ENCODE assay signal across 9 cellular contexts in genomic region chr6:117674503-117674902, GRCh38. TPM values are rescaled to one million over a fixed set of nuclear protein-coding genes. Genes with fewer than 3 reads are reported as not detected.
A peak's percentile ranks its signal among the peaks of the same experiment; 100 is the strongest.
DNase-seq lines count a peak whose midpoint lies in the region; ATAC-seq, FAIRE-seq and TF ChIP-seq lines count a peak whose summit lies in the region.
"Had no signal": no experiment of that assay in that cellular context is flagged by ENCODE, and none has a peak within 500 bp of the region (broad histone marks: within the 10 kb centered on the region; RNA-seq: fewer than 3 reads in every experiment).

No MANE protein-coding gene starts in this region.

- peaks cover 22% of the 10 kb centered on the region for H3K4me1 ChIP-seq in keratinocyte (ENCODE audit: control insufficient read depth, extremely low read depth, insufficient read depth, low read length)
- H3K4me1 ChIP-seq in thoracic aorta (ENCODE audit: control insufficient read depth in 1 of 2, low read depth in 2 of 2): peaks cover 25 to 31% of the 10 kb centered on the region in 2 donors

- CTCF ChIA-PET in activated CD8-positive, alpha-beta T cell treated with anti-CD3 and anti-CD28 coated beads, Interleukin-2, amount 10 ng/mL, durations not matched to agents 7 days and 5 days (lab: Charles Lee): no interaction called here

- peak overlapping the region; percentile 99 for H3K27ac Mint-ChIP-seq in activated T-cell treated with anti-CD3 and anti-CD28 coated beads, Interleukin-2, amount 50 U/mL, for 24 hours
- H3K27ac Mint-ChIP-seq in activated CD8-positive, alpha-beta T cell treated with anti-CD3 and anti-CD28 coated beads, Interleukin-2, amount 10 ng/mL, durations not matched to agents 7 days and 5 days: peak overlapping the region; percentile 90

- no peak for ATAC-seq in activated CD8-positive, alpha-beta T cell treated with anti-CD3 and anti-CD28 coated beads, Interleukin-2, amount 10 ng/mL, durations not matched to agents 7 days and 5 days
- ATAC-seq in thoracic aorta (ENCODE audit: insufficient number of reproducible peaks, low FRiP score, low read depth) (no peak), HG02763 (IDR thresholded peaks at IDR 0.05; ENCODE audit: unreplicated experiment) (no peak)

- POLR2A ChIA-PET in activated CD8-positive, alpha-beta T cell treated with anti-CD3 and anti-CD28 coated beads, Interleukin-2, amount 10 ng/mL, durations not matched to agents 7 days and 5 days (lab: Charles Lee): no interaction called here

- H3K4me3 Mint-ChIP-seq in activated T-cell treated with anti-CD3 and anti-CD28 coated beads, Interleukin-2, amount 50 U/mL, for 24 hours: peak overlapping the region; percentile 96
- H3K4me3 Mint-ChIP-seq in activated CD8-positive, alpha-beta T cell treated with anti-CD3 and anti-CD28 coated beads, Interleukin-2, amount 10 ng/mL, durations not matched to agents 7 days and 5 days: peak overlapping the region; percentile 88

- peak overlapping the region; percentile 62 for H3K27ac ChIP-seq in keratinocyte (ENCODE audit: control insufficient read depth, insufficient read depth, low read length)
- peak overlapping the region in 1 of 2 donors; percentile 15 for H3K27ac ChIP-seq in thoracic aorta

- H3K4me3 ChIP-seq in keratinocyte (ENCODE audit: control insufficient read depth in 2 of 3, extremely low read depth in 1 of 3, insufficient read depth in 2 of 3, low read depth in 1 of 3, low read length in 3 of 3) (peak overlapping the region; percentile 56 to 89 (median 76)), thoracic aorta (peak overlapping the region; percentile 80)

- no peaks in the 10 kb centered on the region for H3K27me3 Mint-ChIP-seq in activated T-cell treated with anti-CD3 and anti-CD28 coated beads, Interleukin-2, amount 50 U/mL, for 24 hours
- H3K27me3 Mint-ChIP-seq in activated CD8-positive, alpha-beta T cell treated with anti-CD3 and anti-CD28 coated beads, Interleukin-2, amount 10 ng/mL, durations not matched to agents 7 days and 5 days (ENCODE audit: low read depth): no peaks in the 10 kb centered on the region
- H3K27me3 Mint-ChIP-seq: dendritic cell treated with granulocyte-macrophage colony-stimulating factor and Interleukin-4, amounts not matched to agents 40 ng/mL and 50 ng/mL, for 4 days had no signal

- H3K36me3 ChIP-seq in keratinocyte (ENCODE audit: control insufficient read depth in 2 of 2, extremely low read depth in 1 of 2, insufficient read depth in 2 of 2, low read length in 2 of 2): peaks cover 0 to 6% of the 10 kb centered on the region in 2 experiments
- no peaks in the 10 kb centered on the region for H3K36me3 ChIP-seq in thoracic aorta

- peak overlapping the region; percentile 97 for H2AFZ ChIP-seq in keratinocyte (ENCODE audit: control insufficient read depth, low read length)

- FAIRE-seq in keratinocyte (lab: Jason Lieb, UNC): no peak

- no peak for DNase-seq in activated T-cell treated with anti-CD3 and anti-CD28 coated beads, Interleukin-2, amount 50 U/mL, for 24 hours
- DNase-seq in activated T-cell treated with anti-CD3 and anti-CD28 coated beads for 4 hours: no peak
- DNase-seq in activated CD8-positive, alpha-beta T cell treated with anti-CD3 and anti-CD28 coated beads, Interleukin-2, amount 10 ng/mL, durations not matched to agents 7 days and 5 days: no peak
- no peak for DNase-seq in keratinocyte (ENCODE audit: low read depth, low spot score)
- DNase-seq in thoracic aorta (ENCODE audit: low spot score): no peak
- DNase-seq in amniotic stem cell (lab: John Stamatoyannopoulos, UW): no peak
- no peak for DNase-seq in nucleus accumbens (lab: John Stamatoyannopoulos, UW)

- H3K79me2 ChIP-seq in keratinocyte (ENCODE audit: control insufficient read depth, insufficient read depth, low read length): peaks cover 39% of the 10 kb centered on the region

- dilution Hi-C loops in keratinocyte (cut with MboI; ENCODE audit: extremely low pct_ligation_motif_present, low sequenced_read_pairs): no loop called here

- TF ChIP-seq CTCF in keratinocyte (optimal IDR thresholded peaks at IDR 0.05 in 1 of 3, IDR thresholded peaks at IDR 0.05 in 1 of 3, conservative IDR thresholded peaks at IDR 0.05 in 1 of 3; ENCODE audit: extremely low read depth in 1 of 3, insufficient read depth in 2 of 3, low read length in 3 of 3) (no peak), thoracic aorta (IDR thresholded peaks at IDR 0.05) (no peak)

- H3K9me3 ChIP-seq in keratinocyte (ENCODE audit: control insufficient read depth, low read depth, low read length) (no peaks in the 10 kb centered on the region), thoracic aorta (no peaks in the 10 kb centered on the region)

- H3K9ac ChIP-seq in keratinocyte (ENCODE audit: control insufficient read depth, extremely low read depth, insufficient read depth, low read length): peak overlapping the region; percentile 74

- H3K9me3 Mint-ChIP-seq in activated T-cell treated with anti-CD3 and anti-CD28 coated beads, Interleukin-2, amount 50 U/mL, for 24 hours: no peaks in the 10 kb centered on the region
- H3K9me3 Mint-ChIP-seq in activated CD8-positive, alpha-beta T cell treated with anti-CD3 and anti-CD28 coated beads, Interleukin-2, amount 10 ng/mL, durations not matched to agents 7 days and 5 days (ENCODE audit: insufficient read depth): no peaks in the 10 kb centered on the region
- H3K9me3 Mint-ChIP-seq: dendritic cell treated with granulocyte-macrophage colony-stimulating factor and Interleukin-4, amounts not matched to agents 40 ng/mL and 50 ng/mL, for 4 days had no signal

- H3K9me1 ChIP-seq in keratinocyte (ENCODE audit: control insufficient read depth, extremely low read depth, insufficient read depth, low read length): no peaks in the 10 kb centered on the region

- H4K20me1 ChIP-seq in keratinocyte (ENCODE audit: control insufficient read depth, extremely low read depth, insufficient read depth, low read length): peaks cover 10% of the 10 kb centered on the region

- peaks cover 34% of the 10 kb centered on the region for H3K36me3 Mint-ChIP-seq in activated T-cell treated with anti-CD3 and anti-CD28 coated beads, Interleukin-2, amount 50 U/mL, for 24 hours (ENCODE audit: low read depth)
- H3K36me3 Mint-ChIP-seq in activated CD8-positive, alpha-beta T cell treated with anti-CD3 and anti-CD28 coated beads, Interleukin-2, amount 10 ng/mL, durations not matched to agents 7 days and 5 days (ENCODE audit: low read depth): peaks cover 18% of the 10 kb centered on the region

- peaks cover 42% of the 10 kb centered on the region for H3K4me1 Mint-ChIP-seq in activated T-cell treated with anti-CD3 and anti-CD28 coated beads, Interleukin-2, amount 50 U/mL, for 24 hours (ENCODE audit: low read depth)
- H3K4me1 Mint-ChIP-seq in activated CD8-positive, alpha-beta T cell treated with anti-CD3 and anti-CD28 coated beads, Interleukin-2, amount 10 ng/mL, durations not matched to agents 7 days and 5 days (ENCODE audit: low read depth): peaks cover 39% of the 10 kb centered on the region

- H3K4me2 ChIP-seq in keratinocyte (ENCODE audit: control insufficient read depth, extremely low read depth, insufficient read depth, low read depth, low read length): peak overlapping the region; percentile 88

- H3K27me3 ChIP-seq in keratinocyte (ENCODE audit: control insufficient read depth, extremely low read depth, insufficient read depth, low read length): no peaks in the 10 kb centered on the region
- H3K27me3 ChIP-seq in thoracic aorta (replicated peaks; ENCODE audit: insufficient read depth): no peaks in the 10 kb centered on the region

RNA-seq across cellular contexts. Expression of gene NUS1, which starts 0.8 kb away (rescaled TPM):
- 10 to 100 TPM; 27.5 to 29.1 TPM for total RNA-seq in activated CD8-positive, alpha-beta T cell treated with anti-CD3 and anti-CD28 coated beads, Interleukin-2, amount 10 ng/mL, durations not matched to agents 7 days and 5 days
- 14.3 to 29.0 TPM (median 16.5 TPM) in 3 replicates for polyA plus RNA-seq in keratinocyte
- polyA plus RNA-seq in keratinocyte (2011; ENCODE audit: low read depth): 11.2 TPM
- polyA plus RNA-seq in keratinocyte (2011; cell fraction: cytosol; rRNA removed): 17.9 and 32.1 TPM in 2 replicates
- polyA plus RNA-seq in keratinocyte (2011; cell fraction: nucleus; rRNA removed): 14.1 and 20.3 TPM in 2 replicates
- polyA plus RNA-seq in keratinocyte (2012; ENCODE audit: low replicate concordance): 17.4 and 26.8 TPM in 2 replicates
- polyA minus RNA-seq in keratinocyte: 9.4 to 21.4 TPM (median 9.6 TPM) in 3 replicates
- 13.0 TPM for polyA minus RNA-seq in keratinocyte (2011; cell fraction: cytosol; rRNA and poly(A)+ RNA removed)
- 7.6 and 14.7 TPM in 2 replicates for polyA minus RNA-seq in keratinocyte (2011; cell fraction: nucleus; rRNA and poly(A)+ RNA removed)
- 10 to 100 TPM; 16.2 to 30.9 TPM for total RNA-seq in thoracic aorta
